8 cellular contexts compared by ENCODE assay signal in the genomic region with DNA sequence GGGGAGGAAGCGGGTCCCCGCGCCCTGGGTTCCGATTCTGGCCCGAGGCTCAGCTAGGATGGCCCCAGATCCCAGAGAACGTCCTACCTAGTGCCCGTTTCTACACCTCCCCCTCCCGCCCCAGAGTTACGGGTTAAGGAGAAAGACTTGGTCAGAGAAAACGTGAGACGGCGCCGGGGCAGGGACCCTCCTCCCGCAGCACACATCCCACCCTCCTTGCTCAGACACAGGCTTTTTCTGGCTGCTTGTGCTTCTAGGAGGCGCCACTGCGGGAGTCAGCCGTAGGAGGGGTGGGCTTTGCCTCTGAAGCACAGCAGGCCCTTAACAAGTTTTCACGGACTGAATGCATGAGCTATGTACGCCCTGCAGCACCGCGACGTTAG.
DNase-seq lines count a peak whose midpoint lies in the region; ATAC-seq lines count a peak whose summit lies in the region.

No MANE protein-coding gene starts in this region.

- no peaks in the 10 kb centered on the region for H3K9me3 ChIP-seq in thymus (ENCODE audit: control insufficient read depth)

- H3K9me3 Mint-ChIP-seq in activated T-helper 17 cell treated with anti-CD3 and anti-CD28 coated beads, Interleukin-2, amount 50 U/mL, for 72 hours = no peaks in the 10 kb centered on the region
- H3K9me3 Mint-ChIP-seq in immature natural killer cell = peaks cover 0 to 3% (median 0%) of the 10 kb centered on the region in 6 donors

- H3K27ac ChIP-seq in thymus (ENCODE audit: low read depth) = no peak overlapping the region

- H3K36me3 ChIP-seq in thymus (ENCODE audit: control insufficient read depth, insufficient read depth) = no peaks in the 10 kb centered on the region

- H3K4me3 Mint-ChIP-seq in activated T-helper 17 cell treated with anti-CD3 and anti-CD28 coated beads, Interleukin-2, amount 50 U/mL, for 72 hours = peak overlapping the region; percentile 71
- H3K4me3 Mint-ChIP-seq in immature natural killer cell = peak overlapping the region; percentile 78 to 85 (median 83)

- peaks cover 39% of the 10 kb centered on the region for H3K27me3 ChIP-seq in thymus (ENCODE audit: control insufficient read depth, insufficient read depth)

- peaks cover 8% of the 10 kb centered on the region for H3K4me1 Mint-ChIP-seq in activated T-helper 17 cell treated with anti-CD3 and anti-CD28 coated beads, Interleukin-2, amount 50 U/mL, for 72 hours
- H3K4me1 Mint-ChIP-seq in immature natural killer cell = peaks cover 21 to 22% of the 10 kb centered on the region in 2 donors

- 4% methylated on average over 22 of the region's 22 CpGs for WGBS in thymus

- ATAC-seq in Right ventricle myocardium superior (ENCODE audit: poor library complexity) (peak; percentile 33), left ventricle myocardium superior (no peak), GM19035 (IDR thresholded peaks at IDR 0.05; ENCODE audit: unreplicated experiment) (no peak)
- peak; percentile 3 for ATAC-seq in activated T-helper 17 cell treated with anti-CD3 and anti-CD28 coated beads, Interleukin-2, amount 50 U/mL, for 72 hours (replicated peaks)

- peaks cover 7% of the 10 kb centered on the region for H3K4me1 ChIP-seq in thymus (ENCODE audit: control insufficient read depth, insufficient read depth, low read length)

- DNase-seq in Right ventricle myocardium superior = no peak
- DNase-seq in left ventricle myocardium superior = no peak
- no peak for DNase-seq in immature natural killer cell
- DNase-seq in HK-2 (ENCODE audit: unreplicated experiment) = no peak
- no peak for DNase-seq in inferior parietal cortex (ENCODE audit: extremely low spot score)

- no peak overlapping the region for H3K27ac Mint-ChIP-seq in activated T-helper 17 cell treated with anti-CD3 and anti-CD28 coated beads, Interleukin-2, amount 50 U/mL, for 72 hours
- peak overlapping the region in 1 of 6 donors; percentile 32 for H3K27ac Mint-ChIP-seq in immature natural killer cell

- peaks cover 47% of the 10 kb centered on the region for H3K27me3 Mint-ChIP-seq in activated T-helper 17 cell treated with anti-CD3 and anti-CD28 coated beads, Interleukin-2, amount 50 U/mL, for 72 hours
- peaks cover 8 to 36% (median 13%) of the 10 kb centered on the region in 3 donors for H3K27me3 Mint-ChIP-seq in immature natural killer cell (ENCODE audit: low read depth in 3 of 3)

- intact Hi-C loops in Right ventricle myocardium superior (cut with DNase I) (loop anchor here (5.0 to 10.0 kb wide), 2 partner anchors 71 to 421 kb away; no protein-coding TSS in a partner anchor), left ventricle myocardium superior (cut with micrococcal nuclease) (no loop called here)

- peaks cover 7% of the 10 kb centered on the region for H3K36me3 Mint-ChIP-seq in activated T-helper 17 cell treated with anti-CD3 and anti-CD28 coated beads, Interleukin-2, amount 50 U/mL, for 72 hours (ENCODE audit: low read depth)
- peaks cover 0 to 5% (median 3%) of the 10 kb centered on the region in 3 donors for H3K36me3 Mint-ChIP-seq in immature natural killer cell

- peak overlapping the region; percentile 52 for H3K4me3 ChIP-seq in thymus (ENCODE audit: low read length)

Comparison
In these comparisons a context has a peak if more than half of its experiments do, and no peak if none do; other contexts are left out.
1. ATAC-seq: peak in Right ventricle myocardium superior (single experiment) and activated T-helper 17 cell treated with anti-CD3 and anti-CD28 coated beads, Interleukin-2, amount 50 U/mL, for 72 hours (single experiment); none in left ventricle myocardium superior (single experiment) and GM19035 (single experiment).